ENCODE assay signal across 16 cellular contexts in genomic region chr9:14278291-14278721, GRCh38. TPM values are rescaled to one million over a fixed set of nuclear protein-coding genes. Genes with fewer than 3 reads are reported as not detected.
DNase-seq lines count a peak whose midpoint lies in the region; ATAC-seq, FAIRE-seq and TF ChIP-seq lines count a peak whose summit lies in the region.
"Had no signal": no experiment of that assay in that cellular context is flagged by ENCODE, and none has a peak within 500 bp of the region (broad histone marks: within the 10 kb centered on the region; RNA-seq: fewer than 3 reads in every experiment).

No MANE protein-coding gene starts in this region.

- peaks cover 3% of the 10 kb centered on the region; the same call in 1 of the 2 replicates for H3K9me1 ChIP-seq in IMR-90 (ENCODE audit: insufficient read depth, low read length)

- H3K27ac ChIP-seq in IMR-90 (ENCODE audit: insufficient read depth, low read length) (no peak overlapping the region), HepG2 (ENCODE audit: extremely low read length, insufficient read depth, low read length) (no peak overlapping the region), stomach (peak overlapping the region in 1 of 5 donors; percentile 19), GM23338 (ENCODE audit: low read depth) (no peak overlapping the region)
- H3K27ac ChIP-seq: BLaER1 treated with 17β-estradiol and CSF1 and Interleukin-3, amounts not matched to agents 10 nM and 100 nM had no signal

- peak overlapping the region; percentile 51; the same call in 1 of the 2 replicates for H2AK5ac ChIP-seq in IMR-90 (ENCODE audit: low read depth, low read length)

- H3K9me3 Mint-ChIP-seq in GM23338 = no peaks in the 10 kb centered on the region
- H3K9me3 Mint-ChIP-seq: activated CD4-positive, alpha-beta memory T cell treated with anti-CD3 and anti-CD28 coated beads for 36 hours; activated T-helper 17 cell treated with anti-CD3 and anti-CD28 coated beads, Interleukin-2, amount 50 U/mL, for 72 hours had no signal

- H3K9me3 ChIP-seq in IMR-90 (ENCODE audit: control insufficient read depth, insufficient read depth, low read length) (no peaks in the 10 kb centered on the region), HepG2 (ENCODE audit: low read length) (no peaks in the 10 kb centered on the region), stomach (no peaks in the 10 kb centered on the region)
- H3K9me3 ChIP-seq: BLaER1 treated with 17β-estradiol and CSF1 and Interleukin-3, amounts not matched to agents 10 nM and 100 nM had no signal

- intact Hi-C loops in IMR-90 (cut with micrococcal nuclease) (no loop called here), HepG2 (cut with micrococcal nuclease; ENCODE audit: unreplicated experiment) (no loop called here), left colon (cut with DNase I, micrococcal nuclease) (no loop called here), stomach (cut with DNase I; ENCODE audit: low total_unique reads) (no loop called here)

- CTCF ChIA-PET in BJ (lab: Yijun Ruan, JAX) (no interaction called here), IMR-90 (lab: Yijun Ruan, JAX) (no interaction called here), HepG2 (lab: Yijun Ruan, JAX; ENCODE audit: low intra/inter-chr PET ratio, low total read pairs) (no interaction called here)

- POLR2A ChIA-PET in BJ (lab: Charles Lee) (no interaction called here), IMR-90 (lab: Charles Lee; ENCODE audit: unreplicated experiment) (no interaction called here), HepG2 (lab: Yijun Ruan, JAX) (interaction anchor here (1.3 kb wide), 1 partner anchor 36 kb away, joined by 3 read pairs; no protein-coding TSS in a partner anchor)

- H4K8ac ChIP-seq in IMR-90 (ENCODE audit: low read depth in 2 of 2, low read length in 2 of 2) = 0 out of 4 replicates have a peak overlapping the region, but pooled peaks of 1 of the 2 experiments have one; percentile 43

- H3K4me2 ChIP-seq in IMR-90 (ENCODE audit: low read depth, low read length) (no peak overlapping the region), HepG2 (ENCODE audit: low read depth, low read length) (no peak overlapping the region), GM23338 (no peak overlapping the region)
- H3K4me2 ChIP-seq: BLaER1 treated with 17β-estradiol and CSF1 and Interleukin-3, amounts not matched to agents 10 nM and 100 nM had no signal

- H2AFZ ChIP-seq in IMR-90 (replicated peaks; ENCODE audit: low read length, poor library complexity) (no peak overlapping the region), HepG2 (ENCODE audit: low read length) (no peak overlapping the region), GM23338 (no peak overlapping the region)

- H2BK120ac ChIP-seq in IMR-90 (ENCODE audit: low read depth, low read length) = peak overlapping the region; percentile 73; the same call in 1 of the 2 replicates

- H3F3A ChIP-seq in GM23338 (replicated peaks; ENCODE audit: low read depth) = peaks cover 3% of the 10 kb centered on the region; the same call in 1 of the 2 replicates

- WGBS in IMR-90 (ENCODE audit: extremely low coverage in 2 of 2, insufficient read length in 1 of 2), 2 experiments = no CpG with 5 or more reads among the region's 5 CpGs
- WGBS in HepG2 (ENCODE audit: low lambda C conversion rate) = 62% methylated on average over 5 of the region's 5 CpGs
- 61 to 77% (median 65%) methylated on average over 5 of the region's 5 CpGs for WGBS in stomach, 5 donors

- peak; percentile 9 for DNase-seq in BJ (ENCODE audit: low read depth)
- peak; percentile 82 for DNase-seq in IMR-90
- peak; percentile 32 to 85 for DNase-seq in cardiac fibroblast (ENCODE audit: low read depth in 2 of 2)
- peak; percentile 5 for DNase-seq in HepG2 (ENCODE audit: low spot score)
- no peak for DNase-seq in activated CD4-positive, alpha-beta T cell treated with anti-CD3 and anti-CD28 coated beads, Interleukin-2, amount 50 U/mL, for 1 hour
- DNase-seq in left colon = no peak
- DNase-seq in stomach = no peak
- DNase-seq in GM23338 (ENCODE audit: low spot score) = no peak
- DNase-seq: activated CD4-positive, alpha-beta memory T cell treated with anti-CD3 and anti-CD28 coated beads for 36 hours; central memory CD4-positive, alpha-beta T cell; DND-41; retina had no signal

- 0 out of 2 replicates have a peak overlapping the region, but pooled peaks have one; percentile 14 for H3K4ac ChIP-seq in IMR-90 (ENCODE audit: low read depth, low read length)

- FAIRE-seq in HepG2 (lab: Jason Lieb, UNC) = no peak

- peaks cover 48% of the 10 kb centered on the region for H3K4me1 Mint-ChIP-seq in GM23338
- H3K4me1 Mint-ChIP-seq: activated T-helper 17 cell treated with anti-CD3 and anti-CD28 coated beads, Interleukin-2, amount 50 U/mL, for 72 hours had no signal

- dilution Hi-C loops in IMR-90 (cut with HindIII; ENCODE audit: low sequenced_read_pairs, unreplicated experiment) = no loop called here

- peak overlapping the region; percentile 27; the same call in 1 of the 3 replicates for H2BK15ac ChIP-seq in IMR-90 (ENCODE audit: low read depth, low read length)

- no peak overlapping the region for H3K4me3 ChIP-seq in BJ (ENCODE audit: low read depth, low read length)
- H3K4me3 ChIP-seq in IMR-90 (ENCODE audit: insufficient read depth, low read depth, low read length) = no peak overlapping the region
- no peak overlapping the region for H3K4me3 ChIP-seq in cardiac fibroblast (replicated peaks in 1 of 2; ENCODE audit: low read depth in 2 of 2, low read length in 2 of 2)
- no peak overlapping the region for H3K4me3 ChIP-seq in HepG2 (replicated peaks in 1 of 3; ENCODE audit: insufficient read depth in 1 of 3, low read depth in 2 of 3, low read length in 3 of 3)
- H3K4me3 ChIP-seq in stomach = no peak overlapping the region
- no peak overlapping the region for H3K4me3 ChIP-seq in GM23338
- H3K4me3 ChIP-seq: BLaER1 treated with 17β-estradiol and CSF1 and Interleukin-3, amounts not matched to agents 10 nM and 100 nM had no signal

- no peak overlapping the region for H2BK5ac ChIP-seq in IMR-90 (ENCODE audit: low read depth, low read length, poor library complexity, severe bottlenecking)

- H2AK9ac ChIP-seq in IMR-90 (replicated peaks; ENCODE audit: low read depth, low read length, poor library complexity) = no peak overlapping the region

- H4K20me1 ChIP-seq in IMR-90 (ENCODE audit: insufficient read depth, low read length) (no peaks in the 10 kb centered on the region), HepG2 (ENCODE audit: insufficient read depth, low read length) (no peaks in the 10 kb centered on the region), GM23338 (replicated peaks; ENCODE audit: insufficient read depth) (no peaks in the 10 kb centered on the region)
- H4K20me1 ChIP-seq: BLaER1 treated with 17β-estradiol and CSF1 and Interleukin-3, amounts not matched to agents 10 nM and 100 nM had no signal

- TF ChIP-seq POLR2A in IMR-90 (IDR thresholded peaks at IDR 0.05; ENCODE audit: low read depth, low read length) = no peak
- TF ChIP-seq POLR2A in HepG2 (IDR thresholded peaks at IDR 0.05; ENCODE audit: insufficient read depth in 1 of 2, low read depth in 2 of 2, low read length in 2 of 2) = no peak
- no peak for TF ChIP-seq POLR2A in stomach (IDR thresholded peaks at IDR 0.05)

- no peak overlapping the region; the same call in 1 of the 2 replicates for H4K91ac ChIP-seq in IMR-90 (ENCODE audit: insufficient read depth, low read depth, low read length)

- no peaks in the 10 kb centered on the region for H3K9me2 ChIP-seq in GM23338 (ENCODE audit: insufficient read depth)

- no peaks in the 10 kb centered on the region for H3K27me3 ChIP-seq in BJ (ENCODE audit: control insufficient read depth, insufficient read depth, low read length)
- H3K27me3 ChIP-seq in IMR-90 (ENCODE audit: control insufficient read depth, insufficient read depth, low read length) = peaks cover 2% of the 10 kb centered on the region
- no peaks in the 10 kb centered on the region for H3K27me3 ChIP-seq in HepG2 (ENCODE audit: control insufficient read depth in 1 of 2, insufficient read depth in 2 of 2, low read length in 2 of 2)
- no peaks in the 10 kb centered on the region for H3K27me3 ChIP-seq in stomach
- no peaks in the 10 kb centered on the region for H3K27me3 ChIP-seq in GM23338 (ENCODE audit: insufficient read depth)
- H3K27me3 ChIP-seq: BLaER1 treated with 17β-estradiol and CSF1 and Interleukin-3, amounts not matched to agents 10 nM and 100 nM had no signal

- H3K9ac ChIP-seq in IMR-90 (ENCODE audit: low read depth, low read length) (no peak overlapping the region), HepG2 (ENCODE audit: insufficient read depth, low read depth, low read length) (no peak overlapping the region)
- H3K9ac ChIP-seq: BLaER1 treated with 17β-estradiol and CSF1 and Interleukin-3, amounts not matched to agents 10 nM and 100 nM had no signal

- H3K18ac ChIP-seq in IMR-90 (ENCODE audit: low read depth, low read length) = no peak overlapping the region

- no peak overlapping the region for H3K4me3 Mint-ChIP-seq in GM23338
- H3K4me3 Mint-ChIP-seq: activated CD4-positive, alpha-beta memory T cell treated with anti-CD3 and anti-CD28 coated beads for 36 hours; activated T-helper 17 cell treated with anti-CD3 and anti-CD28 coated beads, Interleukin-2, amount 50 U/mL, for 72 hours had no signal

- no TSS peak for BruUV-seq in IMR-90 (replicated peaks; lab: Mats Ljungman, UMichigan)
- BruUV-seq in HepG2 (replicated peaks; lab: Mats Ljungman, UMichigan) = no TSS peak

- 0 out of 2 replicates have a peak overlapping the region, but pooled peaks have one; percentile 22 for H3K14ac ChIP-seq in IMR-90 (replicated peaks; ENCODE audit: low read depth, low read length)

- TF ChIP-seq RAD21 in IMR-90 (IDR thresholded peaks at IDR 0.05; ENCODE audit: low read length) (no peak), HepG2 (CRISPR knock-in tag; IDR thresholded peaks at IDR 0.05) (no peak)

- no peak overlapping the region for H3K56ac ChIP-seq in IMR-90 (ENCODE audit: extremely low read depth, insufficient read depth, low read length)

- H3K27ac Mint-ChIP-seq in GM23338 = no peak overlapping the region
- H3K27ac Mint-ChIP-seq: activated CD4-positive, alpha-beta memory T cell treated with anti-CD3 and anti-CD28 coated beads for 36 hours; activated T-helper 17 cell treated with anti-CD3 and anti-CD28 coated beads, Interleukin-2, amount 50 U/mL, for 72 hours had no signal

- no peak overlapping the region for H4K5ac ChIP-seq in IMR-90 (ENCODE audit: low read depth, low read length)

- H3K36me3 ChIP-seq in BJ (ENCODE audit: control insufficient read depth, insufficient read depth, low read length) = no peaks in the 10 kb centered on the region
- H3K36me3 ChIP-seq in IMR-90 (ENCODE audit: control insufficient read depth, insufficient read depth, low read length) = no peaks in the 10 kb centered on the region
- H3K36me3 ChIP-seq in HepG2 (replicated peaks in 1 of 2; ENCODE audit: control insufficient read depth in 1 of 2, insufficient read depth in 2 of 2, low read length in 2 of 2) = no peaks in the 10 kb centered on the region
- H3K36me3 ChIP-seq in stomach = no peaks in the 10 kb centered on the region
- no peaks in the 10 kb centered on the region for H3K36me3 ChIP-seq in GM23338 (ENCODE audit: insufficient read depth)
- H3K36me3 ChIP-seq: BLaER1 treated with 17β-estradiol and CSF1 and Interleukin-3, amounts not matched to agents 10 nM and 100 nM had no signal

- no peak for TF ChIP-seq EP300 in HepG2 (IDR thresholded peaks at IDR 0.05; ENCODE audit: low read depth in 2 of 2, low read length in 2 of 2)
- no peak for TF ChIP-seq EP300 in HepG2 (CRISPR knock-in tag; IDR thresholded peaks at IDR 0.05; ENCODE audit: borderline replicate concordance)
- no peak for TF ChIP-seq EP300 in stomach (IDR thresholded peaks at IDR 0.05)

- no peaks in the 10 kb centered on the region for H3K79me1 ChIP-seq in IMR-90 (ENCODE audit: low read depth in 1 of 2, low read length in 2 of 2)

- H3K79me2 ChIP-seq in HepG2 (ENCODE audit: insufficient read depth, low read length) = no peaks in the 10 kb centered on the region
- no peaks in the 10 kb centered on the region for H3K79me2 ChIP-seq in GM23338 (replicated peaks; ENCODE audit: insufficient read depth)

- TF ChIP-seq CTCF in BJ (IDR thresholded peaks at IDR 0.05; ENCODE audit: insufficient read depth, low read depth, low read length) (no peak), IMR-90 (conservative IDR thresholded peaks at IDR 0.05; ENCODE audit: low read depth, low read length) (no peak), cardiac fibroblast (IDR thresholded peaks at IDR 0.05; ENCODE audit: low read depth, low read length) (no peak), HepG2 (CRISPR knock-in tag; IDR thresholded peaks at IDR 0.05) (no peak), stomach (IDR thresholded peaks at IDR 0.05) (no peak), GM23338 (conservative IDR thresholded peaks at IDR 0.05; ENCODE audit: low read depth in 2 of 2) (no peak)

- H3K36me3 Mint-ChIP-seq in GM23338 (ENCODE audit: low read depth) = no peaks in the 10 kb centered on the region
- H3K36me3 Mint-ChIP-seq: activated CD4-positive, alpha-beta memory T cell treated with anti-CD3 and anti-CD28 coated beads for 36 hours had no signal

- no peak overlapping the region for H3K23ac ChIP-seq in IMR-90 (ENCODE audit: low read depth, low read length)

- ATAC-seq in IMR-90 (ENCODE audit: low read depth) = peak; percentile 54
- ATAC-seq in HepG2 = no peak
- ATAC-seq in left colon = no peak
- ATAC-seq in GM23338 = no peak
- ATAC-seq: activated T-helper 17 cell treated with anti-CD3 and anti-CD28 coated beads, Interleukin-2, amount 50 U/mL, for 72 hours; HCT116 had no signal

- H3K4me1 ChIP-seq in IMR-90 (ENCODE audit: control insufficient read depth, insufficient read depth, low read length) (peaks cover 5% of the 10 kb centered on the region), HepG2 (ENCODE audit: insufficient read depth, low read length) (peaks cover 25% of the 10 kb centered on the region), stomach (peaks cover 30 to 94% (median 74%) of the 10 kb centered on the region in 4 donors), GM23338 (ENCODE audit: insufficient read depth) (peaks cover 36% of the 10 kb centered on the region)

- in situ Hi-C loops in IMR-90 (cut with MboI; ENCODE audit: low sequenced_read_pairs) (no loop called here), HepG2 (cut with HindIII; ENCODE audit: extremely low pct_ligation_motif_present, low pct_unique_long_range_greater_than_20kb) (loop anchor here (25.0 kb wide), 1 partner anchor 109 kb away; no protein-coding TSS in a partner anchor)

- H3K27me3 Mint-ChIP-seq in GM23338 (ENCODE audit: insufficient read depth, low read depth, poor library complexity) = no peaks in the 10 kb centered on the region

- H2BK20ac ChIP-seq in IMR-90 (ENCODE audit: low read depth, low read length) = peak overlapping the region; percentile 71

RNA-seq across cellular contexts. Expression of gene NFIB, which starts 35.6 kb away (rescaled TPM):
- 0.25 and 0.47 TPM in 2 replicates for polyA plus RNA-seq in BJ (2011; rRNA removed)
- 0.47 and 1.0 TPM in 2 replicates for polyA minus RNA-seq in BJ (2011; rRNA and poly(A)+ RNA removed)
- 2.0 and 2.2 TPM in 2 replicates for total RNA-seq in IMR-90 (2012; rRNA removed)
- polyA plus RNA-seq in IMR-90 (2012; rRNA removed) = 1.2 and 1.4 TPM in 2 replicates
- polyA plus RNA-seq in IMR-90 (2012; cell fraction: cytosol; rRNA removed) = 0.55 and 0.99 TPM in 2 replicates
- 0.38 and 2.1 TPM in 2 replicates for polyA plus RNA-seq in IMR-90 (2012; cell fraction: nucleus; rRNA removed; ENCODE audit: low replicate concordance)
- 2.4 and 4.6 TPM in 2 replicates for total RNA-seq in HepG2 (2016; rRNA removed; fragmentation: Illumina TruSeq; extraction: Trizol)
- total RNA-seq in HepG2 (2016; cell fraction: cytosol; rRNA removed; fragmentation: Illumina TruSeq; extraction: Trizol; ENCODE audit: low read depth) = 4.1 TPM in 2 replicates
- total RNA-seq in HepG2 (2016; cell fraction: insoluble cytoplasmic fraction; rRNA removed; fragmentation: Illumina TruSeq; extraction: Trizol) = 1.6 and 4.1 TPM in 2 replicates
- total RNA-seq in HepG2 (2016; cell fraction: membrane; rRNA removed; fragmentation: Illumina TruSeq; extraction: Trizol) = 1.4 and 1.6 TPM in 2 replicates
- total RNA-seq in HepG2 (2016; cell fraction: nucleus; rRNA removed; fragmentation: Illumina TruSeq; extraction: Trizol) = 18.2 and 18.4 TPM in 2 replicates
- polyA plus RNA-seq in HepG2 (2011; rRNA removed) = 0.98 and 1.4 TPM in 2 replicates
- polyA plus RNA-seq in HepG2 (2011; cell fraction: cytosol; rRNA removed) = 0.17 and 0.32 TPM in 2 replicates
- polyA plus RNA-seq in HepG2 (2011; cell fraction: nucleus; rRNA removed) = 3.9 and 4.5 TPM in 2 replicates
- 1.1 and 1.7 TPM in 2 replicates for polyA plus RNA-seq in HepG2 (2012)
- polyA plus RNA-seq in HepG2 (2016; cell fraction: cytosol; fragmentation: Illumina TruSeq; extraction: Trizol; ENCODE audit: low read depth) = 0.20 TPM in 2 replicates
- 1.4 and 1.7 TPM in 2 replicates for polyA plus RNA-seq in HepG2 (2016; cell fraction: insoluble cytoplasmic fraction; fragmentation: Illumina TruSeq; extraction: Trizol; ENCODE audit: low read depth)
- 0.31 and 0.49 TPM in 2 replicates for polyA plus RNA-seq in HepG2 (2016; cell fraction: membrane; fragmentation: Illumina TruSeq; extraction: Trizol; ENCODE audit: low read depth)
- 5.7 and 6.1 TPM in 2 replicates for polyA plus RNA-seq in HepG2 (2016; cell fraction: nucleus; fragmentation: Illumina TruSeq; extraction: Trizol; ENCODE audit: insufficient read depth, low read depth)
- 3.1 and 48.1 TPM in 2 replicates for polyA minus RNA-seq in HepG2 (2011; rRNA and poly(A)+ RNA removed; ENCODE audit: low replicate concordance)
- polyA minus RNA-seq in HepG2 (2011; cell fraction: cytosol; rRNA and poly(A)+ RNA removed) = 1.1 and 3.5 TPM in 2 replicates
- polyA minus RNA-seq in HepG2 (2011; cell fraction: nucleus; rRNA and poly(A)+ RNA removed) = 25.6 and 28.5 TPM in 2 replicates
- 10 to 100 TPM; 45.2 to 74.7 TPM for total RNA-seq in left colon
- 100 to 1,000 TPM in 4 of 5 donors, 10 to 100 TPM in 1; 30.1 to 624 (median 148) TPM for total RNA-seq in stomach
- polyA plus RNA-seq in stomach = 1 to 10 TPM; 6.7 to 9.4 (median 7.7) TPM
- total RNA-seq in GM23338 (2014; rRNA removed; shearing (Covaris generic)) = 2.6 and 4.7 TPM in 2 replicates
- polyA plus RNA-seq in GM23338 (2016; fragmentation: Nextera tagmentation; extraction: Ambion mirVana) = 2.4 and 3.9 TPM in 2 replicates
- total RNA-seq: activated CD4-positive, alpha-beta memory T cell treated with anti-CD3 and anti-CD28 coated beads for 36 hours; T-helper 2 cell treated with Interferon-gamma antibody and Interleukin-4, amounts not matched to agents 100 ng/mL and 5 ng/mL, for 36 hours had no signal

Comparison
In these comparisons a context has a peak if more than half of its experiments do, and no peak if none do; other contexts are left out.
1. DNase-seq: peak in BJ (single experiment), IMR-90 (single experiment), cardiac fibroblast (2 of 2) and HepG2 (single experiment); none in activated CD4-positive, alpha-beta T cell treated with anti-CD3 and anti-CD28 coated beads, Interleukin-2, amount 50 U/mL, for 1 hour (single experiment), left colon (0 of 2), stomach (single experiment) and GM23338 (single experiment).